8 cellular contexts compared by ENCODE assay signal in the genomic region with DNA sequence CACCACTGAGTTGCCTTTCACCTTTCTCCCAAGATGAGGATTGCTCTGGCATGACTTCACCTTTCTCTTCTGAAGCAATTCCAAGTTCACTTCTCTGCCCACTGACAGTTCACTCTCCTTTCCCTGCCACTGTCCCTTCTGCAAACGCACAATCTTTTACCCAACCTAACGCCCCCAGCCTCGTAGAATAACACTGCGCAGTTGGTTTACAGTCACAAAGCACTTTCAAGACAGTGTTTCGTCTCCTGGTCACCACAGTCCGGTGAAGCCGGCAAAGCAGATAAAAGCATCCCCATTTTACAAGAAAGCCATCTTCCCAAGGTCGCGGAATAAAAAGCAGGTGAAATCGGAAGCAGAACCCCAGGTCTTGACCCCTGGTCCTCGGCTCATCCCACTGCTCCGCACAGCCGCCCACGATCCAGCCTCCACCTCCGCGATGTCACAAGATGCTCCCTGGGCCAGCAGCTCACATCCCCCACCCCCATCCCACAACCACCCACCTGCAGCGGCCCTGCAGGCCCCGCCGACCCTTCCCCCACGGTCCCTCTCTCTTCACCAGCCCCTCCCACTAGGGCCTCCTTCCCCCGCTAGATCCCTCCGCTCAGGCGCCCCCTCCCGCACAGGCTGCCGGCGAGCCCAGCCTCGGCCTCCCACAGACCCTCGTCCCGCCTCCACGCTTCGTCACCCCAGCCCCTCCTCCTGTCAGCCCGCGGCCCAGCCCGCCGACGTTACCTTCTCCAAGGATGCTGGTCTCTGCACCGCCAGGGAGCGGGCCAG. TPM values are rescaled to one million over a fixed set of nuclear protein-coding genes. Genes with fewer than 3 reads are reported as not detected.
DNase-seq lines count a peak whose midpoint lies in the region; ATAC-seq and TF ChIP-seq lines count a peak whose summit lies in the region.

No MANE protein-coding gene starts in this region.

- peak; percentile 93 for DNase-seq in A673 (ENCODE audit: low spot score)
- DNase-seq in NCI-H226: peak; percentile 52
- peak; percentile 71 to 77 for DNase-seq in activated CD4-positive, alpha-beta T cell treated with anti-CD3 and anti-CD28 coated beads for 24 hours (ENCODE audit: low read depth in 2 of 2)
- peak; percentile 96 for DNase-seq in chondrocyte (ENCODE audit: low spot score)
- peak; percentile 71 for DNase-seq in kidney glomerular epithelial cell (lab: John Stamatoyannopoulos, UW)
- peak; percentile 91 for DNase-seq in stimulated activated CD4-positive, alpha-beta T cell treated with anti-CD3 and anti-CD28 coated beads, Interleukin-15, amount 100 ng/mL, for 24 hours

- ATAC-seq in GM18867 (IDR thresholded peaks at IDR 0.05; ENCODE audit: unreplicated experiment) (peak; percentile 48), HG03103 (IDR thresholded peaks at IDR 0.05; ENCODE audit: low read depth, unreplicated experiment) (peak; percentile 34)

- no peaks in the 10 kb centered on the region for H3K27me3 Mint-ChIP-seq in chondrocyte (ENCODE audit: low read depth)

- POLR2A ChIA-PET in A673 (lab: Charles Lee; ENCODE audit: low non-redundant PET): no interaction called here

- intact Hi-C loops in A673 (cut with micrococcal nuclease; ENCODE audit: unreplicated experiment): no loop called here

- H3K4me3 ChIP-seq in A673 (ENCODE audit: low read depth, low read length, poor library complexity, severe bottlenecking): peak overlapping the region; percentile 94

- H3K27ac Mint-ChIP-seq in chondrocyte (ENCODE audit: unreplicated experiment): peak overlapping the region; percentile 82

- H3K4me3 Mint-ChIP-seq in chondrocyte (ENCODE audit: unreplicated experiment): peak overlapping the region; percentile 83

- TF ChIP-seq CTCF in A673 (conservative IDR thresholded peaks at IDR 0.05; ENCODE audit: low read depth, low read length) (no peak), chondrocyte (IDR thresholded peaks at IDR 0.05) (peak; percentile 41)

- H3K27me3 ChIP-seq in A673 (replicated peaks; ENCODE audit: insufficient read depth, low read depth, low read length, poor library complexity): no peaks in the 10 kb centered on the region

- H3K4me1 ChIP-seq in A673 (ENCODE audit: insufficient read depth, low read length, poor library complexity, severe bottlenecking): peaks cover 7% of the 10 kb centered on the region

- no peaks in the 10 kb centered on the region for H3K36me3 ChIP-seq in A673 (ENCODE audit: insufficient read depth, low read length, poor library complexity, severe bottlenecking)

- no peaks in the 10 kb centered on the region for H3K9me3 Mint-ChIP-seq in chondrocyte (ENCODE audit: low read depth)

- no peaks in the 10 kb centered on the region for H3K9me3 ChIP-seq in A673 (ENCODE audit: low read depth, low read length, poor library complexity, severe bottlenecking)

- BruUV-seq in A673 (replicated peaks; lab: Mats Ljungman, UMichigan): no TSS peak

- H3K4me1 Mint-ChIP-seq in chondrocyte (ENCODE audit: low read depth): peaks cover 40% of the 10 kb centered on the region

- H3K36me3 Mint-ChIP-seq in chondrocyte (ENCODE audit: low read depth): no peaks in the 10 kb centered on the region

- CTCF ChIA-PET in A673 (lab: Charles Lee): no interaction called here

- peak overlapping the region; percentile 92 for H3K27ac ChIP-seq in A673 (ENCODE audit: low read depth, low read length, poor library complexity, severe bottlenecking)

RNA-seq across cellular contexts. Expression of a gene that starts 0.6 kb away (rescaled TPM):
- total RNA-seq in A673 (2021) (71.6 and 74.9 TPM in 2 replicates), chondrocyte (68.3 to 87.9 TPM (median 72.3 TPM) in 3 replicates)

RNA-seq across cellular contexts. Expression of a gene that starts 0.8 kb away (rescaled TPM):
- total RNA-seq in A673 (2021) (34.0 and 35.3 TPM in 2 replicates), chondrocyte (25.3 to 26.3 TPM (median 25.8 TPM) in 3 replicates)

RNA-seq across cellular contexts. Expression of a gene that starts 59.2 kb away (rescaled TPM):
- total RNA-seq in A673 (2021): 79.0 and 82.5 TPM in 2 replicates
- total RNA-seq in chondrocyte: 45.3 to 49.2 TPM (median 46.3 TPM) in 3 replicates

Comparison
In these comparisons a context has a peak if more than half of its experiments do, and no peak if none do; other contexts are left out.
1. Peak in every context shown above with its lines: DNase-seq, ATAC-seq, H3K4me3 ChIP-seq and H3K27ac ChIP-seq.